ENCODE assay signal across 10 cellular contexts in genomic region chrX:151902813-151903591, GRCh38. TPM values are rescaled to one million over a fixed set of nuclear protein-coding genes. Genes with fewer than 3 reads are reported as not detected.
DNase-seq lines count a peak whose midpoint lies in the region; ATAC-seq, FAIRE-seq and TF ChIP-seq lines count a peak whose summit lies in the region.
"Had no signal": no experiment of that assay in that cellular context is flagged by ENCODE, and none has a peak within 500 bp of the region (broad histone marks: within the 10 kb centered on the region; RNA-seq: fewer than 3 reads in every experiment).

No MANE protein-coding gene starts in this region.

- 60 to 88% methylated on average over 1 to 2 of the region's 6 CpGs for WGBS in mesodermal cell (ENCODE audit: insufficient coverage in 2 of 2), 2 experiments

- H3K27ac ChIP-seq in mesodermal cell (ENCODE audit: low read depth, low read length, severe bottlenecking) (peak overlapping the region; percentile 69), A673 (ENCODE audit: low read depth, low read length, poor library complexity, severe bottlenecking) (no peak overlapping the region)

- FAIRE-seq in GM19239 (lab: Jason Lieb, UNC) = no peak

- POLR2A ChIA-PET in A673 (lab: Charles Lee; ENCODE audit: low non-redundant PET) = no interaction called here

- H3K36me3 ChIP-seq in mesodermal cell (ENCODE audit: control insufficient read depth, insufficient read depth, low read length) = no peaks in the 10 kb centered on the region
- H3K36me3 ChIP-seq in A673 (ENCODE audit: insufficient read depth, low read length, poor library complexity, severe bottlenecking) = no peaks in the 10 kb centered on the region

- TF ChIP-seq CTCF in GM10266 (IDR thresholded peaks at IDR 0.05; ENCODE audit: control insufficient read depth, insufficient read depth, low read depth, missing control alignments) (no peak), A673 (conservative IDR thresholded peaks at IDR 0.05; ENCODE audit: low read depth, low read length) (no peak)

- intact Hi-C loops in A673 (cut with micrococcal nuclease; ENCODE audit: unreplicated experiment) = no loop called here

- no peaks in the 10 kb centered on the region for H3K27me3 ChIP-seq in A673 (replicated peaks; ENCODE audit: insufficient read depth, low read depth, low read length, poor library complexity)

- ATAC-seq in HG03135 (IDR thresholded peaks at IDR 0.05; ENCODE audit: unreplicated experiment) = no peak

- CTCF ChIA-PET in A673 (lab: Charles Lee) = no interaction called here

- H3K4me1 ChIP-seq in mesodermal cell (ENCODE audit: control insufficient read depth, insufficient read depth, low read length, poor library complexity, severe bottlenecking) (peaks cover 14% of the 10 kb centered on the region), A673 (ENCODE audit: insufficient read depth, low read length, poor library complexity, severe bottlenecking) (no peaks in the 10 kb centered on the region)

- DNase-seq in AG08395 (ENCODE audit: low spot score) = peak; percentile 82
- DNase-seq in NCI-H82 treated with DMSO at 0.1 percent for 48 hours (lab: John Stamatoyannopoulos, UW; ENCODE audit: unreplicated experiment) = peak; percentile 2
- peak; percentile 16 for DNase-seq in epidermal melanocyte (ENCODE audit: insufficient read length, low spot score)
- DNase-seq in GM19239 (ENCODE audit: insufficient read length, low spot score) = no peak
- DNase-seq in GM10266 (ENCODE audit: extremely low spot score) = no peak
- no peak for DNase-seq in A673 (ENCODE audit: low spot score)
- DNase-seq: activated CD4-positive, alpha-beta T cell treated with anti-CD3 and anti-CD28 coated beads, Interleukin-2, amount 10 ng/mL, durations not matched to agents 24 days and 14 days; CD4-positive, CD25-positive, alpha-beta regulatory T cell had no signal

- H3K9me3 ChIP-seq in mesodermal cell (ENCODE audit: control insufficient read depth, low read length) (no peaks in the 10 kb centered on the region), A673 (ENCODE audit: low read depth, low read length, poor library complexity, severe bottlenecking) (no peaks in the 10 kb centered on the region)

- H3K4me3 ChIP-seq in mesodermal cell (ENCODE audit: extremely low read depth, insufficient read depth, low read length, poor library complexity, severe bottlenecking) = no peak overlapping the region
- H3K4me3 ChIP-seq in A673 (ENCODE audit: low read depth, low read length, poor library complexity, severe bottlenecking) = no peak overlapping the region

- BruUV-seq in A673 (replicated peaks; lab: Mats Ljungman, UMichigan) = no TSS peak

RNA-seq across cellular contexts. Expression of gene MAGEA4, which starts 9.7 kb away (rescaled TPM):
- not detected for polyA plus RNA-seq in mesodermal cell (2013, experiment 1 of 2)
- polyA plus RNA-seq in mesodermal cell (2013, experiment 2 of 2) = not detected
- total RNA-seq in A673 (2021) = not detected in 2 replicates
- total RNA-seq: activated CD4-positive, alpha-beta T cell treated with anti-CD3 and anti-CD28 coated beads, Interleukin-2, amount 10 ng/mL, durations not matched to agents 24 days and 14 days; CD4-positive, CD25-positive, alpha-beta regulatory T cell had no signal
- polyA plus RNA-seq: CD4-positive, CD25-positive, alpha-beta regulatory T cell had no signal

Comparison
In these comparisons a context has a peak if more than half of its experiments do, and no peak if none do; other contexts are left out.
1. DNase-seq: peak in AG08395 (single experiment), NCI-H82 treated with DMSO at 0.1 percent for 48 hours (single experiment) and epidermal melanocyte (single experiment); none in GM19239 (single experiment), GM10266 (single experiment) and A673 (single experiment).